In genomic region chr22:49807129-49807528, GRCh38 we compare ENCODE assay signal across 1 cellular context.
TF ChIP-seq lines count a peak whose summit lies in the region.

No MANE protein-coding gene starts in this region.

TF ChIP-seq in endothelial cell of umbilical vein, 7 proteins besides CTCF, POLR2A, EP300 and RAD21:
- TF ChIP-seq JUN (IDR thresholded peaks at IDR 0.05; ENCODE audit: borderline replicate concordance, insufficient read depth, insufficient read length, low read depth) (no peak), FOS (IDR thresholded peaks at IDR 0.05; ENCODE audit: borderline replicate concordance, insufficient read depth, low read length) (no peak), MAX (IDR thresholded peaks at IDR 0.05; ENCODE audit: insufficient read depth, insufficient read length) (no peak), MYC (IDR thresholded peaks at IDR 0.05; ENCODE audit: low read depth, low read length) (no peak)
TF ChIP-seq in endothelial cell of umbilical vein: peak in this region for 0.
